Comparison of ENCODE assay signal across 1 cellular context in genomic region chr2:207783514-207783913, GRCh38.
TF ChIP-seq lines count a peak whose summit lies in the region.

No MANE protein-coding gene starts in this region.

TF ChIP-seq in HepG2, 621 proteins besides CTCF, POLR2A, EP300 and RAD21 (continued from another document):
- TF ChIP-seq ATF2 (CRISPR knock-in tag; IDR thresholded peaks at IDR 0.05) (no peak), MTF2 (CRISPR knock-in tag; IDR thresholded peaks at IDR 0.05; ENCODE audit: borderline replicate concordance) (no peak), ZNF318 (CRISPR knock-in tag; IDR thresholded peaks at IDR 0.05) (no peak), ZNF430 (CRISPR knock-in tag; IDR thresholded peaks at IDR 0.05) (no peak), PRDM15 (CRISPR knock-in tag; IDR thresholded peaks at IDR 0.05) (no peak), ZNF75D (CRISPR knock-in tag; IDR thresholded peaks at IDR 0.05; ENCODE audit: borderline replicate concordance) (no peak), ZNF563 (CRISPR knock-in tag; IDR thresholded peaks at IDR 0.05) (no peak), ZNF12 (CRISPR knock-in tag; IDR thresholded peaks at IDR 0.05) (no peak), JUND (CRISPR knock-in tag; IDR thresholded peaks at IDR 0.05) (no peak)
